In the genomic region with DNA sequence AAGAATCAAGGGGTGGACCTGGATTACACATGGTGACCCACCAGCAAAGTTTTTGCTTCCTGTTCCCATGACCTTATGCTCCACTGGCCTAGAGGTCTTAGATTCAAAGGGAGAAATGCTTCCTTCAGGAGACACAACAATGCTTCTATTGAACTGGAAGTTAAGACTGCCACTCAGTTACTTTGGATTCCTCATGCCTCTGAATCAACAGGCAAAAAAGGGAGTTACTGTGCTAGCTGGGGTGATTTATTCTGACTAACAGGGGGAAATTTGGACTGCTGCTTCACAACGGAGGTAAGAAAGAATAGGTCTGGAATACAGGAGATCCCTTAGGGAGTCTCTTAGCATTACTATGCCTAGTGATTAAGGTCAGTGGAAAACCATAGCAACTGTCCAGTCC, we compare ENCODE assay signal across 32 cellular contexts. TPM values are rescaled to one million over a fixed set of nuclear protein-coding genes. Genes with fewer than 3 reads are reported as not detected.
"Had no signal": no experiment of that assay in that cellular context is flagged by ENCODE, and none has a peak within 500 bp of the region (broad histone marks: within the 10 kb centered on the region; RNA-seq: fewer than 3 reads in every experiment).

No MANE protein-coding gene starts in this region.

- H3K4me3 Mint-ChIP-seq: activated B cell treated with CpG ODN at 0.5 μM for 24 hours; activated CD4-positive, alpha-beta memory T cell treated with anti-CD3 and anti-CD28 coated beads for 36 hours; activated CD4-positive, alpha-beta T cell treated with anti-CD3 and anti-CD28 coated beads for 36 hours; activated naive CD8-positive, alpha-beta T cell treated with anti-CD3 and anti-CD28 coated beads, Interleukin-2, amount 50 U/mL, for 24 hours; activated T-cell treated with anti-CD3 and anti-CD28 coated beads, Interleukin-2, amount 50 U/mL, for 72 hours; immature natural killer cell; memory B cell; nephron progenitor cell; stimulated activated naive B cell treated with anti-CD40 and anti-IgM and Interleukin-4, amounts not matched to agents 10 μg/mL and 1 μg/mL and 100 μg/mL, for 72 hours; T-helper 1 cell treated with Interleukin-12 subunit alpha and Interleukin-12 subunit beta and Interleukin-4 antibody, amounts not matched to agents 30 μg/mL and 1 μg/mL, for 36 hours had no signal

- H3K79me2 ChIP-seq: hepatocyte had no signal

- H3K27me3 ChIP-seq: body of pancreas, hepatocyte, sigmoid colon, testis, vagina had no signal

- H2AFZ ChIP-seq: hepatocyte had no signal

- H3K36me3 Mint-ChIP-seq: activated CD4-positive, alpha-beta memory T cell treated with anti-CD3 and anti-CD28 coated beads for 36 hours; immature natural killer cell; memory B cell; stimulated activated naive B cell treated with anti-CD40 and anti-IgM and Interleukin-4, amounts not matched to agents 10 μg/mL and 1 μg/mL and 100 μg/mL, for 72 hours had no signal

- H3K4me1 ChIP-seq: body of pancreas, left ventricle myocardium inferior, sigmoid colon, testis, vagina had no signal

- H3K9me3 Mint-ChIP-seq: activated B cell treated with CpG ODN at 0.5 μM for 24 hours; activated T-cell treated with anti-CD3 and anti-CD28 coated beads, Interleukin-2, amount 50 U/mL, for 72 hours; nephron progenitor cell; T-helper 1 cell treated with Interleukin-12 subunit alpha and Interleukin-12 subunit beta and Interleukin-4 antibody, amounts not matched to agents 30 μg/mL and 1 μg/mL, for 36 hours had no signal

- H3K4me1 Mint-ChIP-seq: activated B cell treated with CpG ODN at 0.5 μM for 24 hours; activated CD4-positive, alpha-beta T cell treated with anti-CD3 and anti-CD28 coated beads for 36 hours; activated naive CD8-positive, alpha-beta T cell treated with anti-CD3 and anti-CD28 coated beads, Interleukin-2, amount 50 U/mL, for 24 hours; immature natural killer cell; memory B cell; nephron progenitor cell; stimulated activated naive B cell treated with anti-CD40 and anti-IgM and Interleukin-4, amounts not matched to agents 10 μg/mL and 1 μg/mL and 100 μg/mL, for 72 hours had no signal

- H3K36me3 ChIP-seq: left ventricle myocardium inferior, sigmoid colon, vagina had no signal

- H3K27ac Mint-ChIP-seq: activated B cell treated with CpG ODN at 0.5 μM for 24 hours; activated CD4-positive, alpha-beta memory T cell treated with anti-CD3 and anti-CD28 coated beads for 36 hours; activated CD4-positive, alpha-beta T cell treated with anti-CD3 and anti-CD28 coated beads for 36 hours; activated naive CD8-positive, alpha-beta T cell treated with anti-CD3 and anti-CD28 coated beads, Interleukin-2, amount 50 U/mL, for 24 hours; activated T-cell treated with anti-CD3 and anti-CD28 coated beads, Interleukin-2, amount 50 U/mL, for 72 hours; immature natural killer cell; memory B cell; nephron progenitor cell; stimulated activated naive B cell treated with anti-CD40 and anti-IgM and Interleukin-4, amounts not matched to agents 10 μg/mL and 1 μg/mL and 100 μg/mL, for 72 hours; T-helper 1 cell treated with Interleukin-12 subunit alpha and Interleukin-12 subunit beta and Interleukin-4 antibody, amounts not matched to agents 30 μg/mL and 1 μg/mL, for 36 hours had no signal

- DNase-seq: activated B cell treated with CpG ODN at 0.5 μM for 24 hours; activated CD4-positive, alpha-beta memory T cell treated with anti-CD3 and anti-CD28 coated beads for 36 hours; activated CD4-positive, alpha-beta T cell treated with anti-CD3 and anti-CD28 coated beads for 36 hours; activated effector memory CD4-positive, alpha-beta T cell treated with Interleukin-2 at 50 U/mL for 16 hours; activated naive CD4-positive, alpha-beta T cell treated with anti-CD3 and anti-CD28 coated beads, Interleukin-2, amount 50 U/mL, for 16 hours; activated naive CD8-positive, alpha-beta T cell treated with anti-CD3 and anti-CD28 coated beads, Interleukin-2, amount 50 U/mL, for 24 hours; activated T-cell treated with anti-CD3 and anti-CD28 coated beads, Interleukin-2, amount 50 U/mL, for 72 hours; body of pancreas; caudate nucleus; effector memory CD4-positive, alpha-beta T cell; glutamatergic neuron; immature natural killer cell; left ventricle myocardium inferior; mucosa of descending colon; nephron progenitor cell; sigmoid colon; stimulated activated CD4-positive, alpha-beta T cell treated with anti-CD3 and anti-CD28 coated beads, Interleukin-2, amount 100 ng/mL, for 48 hours; stimulated activated CD8-positive, alpha-beta memory T cell treated with anti-CD3 and anti-CD28 coated beads, Interleukin-4, amount 100 ng/mL, for 48 hours; stimulated activated naive B cell treated with anti-CD40 and anti-IgM and Interleukin-4, amounts not matched to agents 10 μg/mL and 1 μg/mL and 100 μg/mL, for 72 hours; T1000; testis; trophoblast cell had no signal

- H3K9me3 ChIP-seq: body of pancreas, left ventricle myocardium inferior, mucosa of descending colon, sigmoid colon, testis, vagina had no signal

- H3K27me3 Mint-ChIP-seq: activated B cell treated with CpG ODN at 0.5 μM for 24 hours; activated CD4-positive, alpha-beta memory T cell treated with anti-CD3 and anti-CD28 coated beads for 36 hours; activated CD4-positive, alpha-beta T cell treated with anti-CD3 and anti-CD28 coated beads for 36 hours; activated naive CD8-positive, alpha-beta T cell treated with anti-CD3 and anti-CD28 coated beads, Interleukin-2, amount 50 U/mL, for 24 hours; memory B cell; stimulated activated naive B cell treated with anti-CD40 and anti-IgM and Interleukin-4, amounts not matched to agents 10 μg/mL and 1 μg/mL and 100 μg/mL, for 72 hours had no signal

- FAIRE-seq: endothelial cell of umbilical vein had no signal

- H3K27ac ChIP-seq: body of pancreas, hepatocyte, left ventricle myocardium inferior, sigmoid colon, testis, vagina had no signal

- H3K4me2 ChIP-seq: hepatocyte had no signal

- H3K4me3 ChIP-seq: body of pancreas, hepatocyte, left ventricle myocardium inferior, mucosa of descending colon, sigmoid colon, testis, vagina had no signal

RNA-seq across cellular contexts. Expression of a gene that starts 10.3 kb away (rescaled TPM):
- total RNA-seq: activated B cell treated with CpG ODN at 0.5 μM for 24 hours; activated CD4-positive, alpha-beta memory T cell treated with anti-CD3 and anti-CD28 coated beads for 36 hours; activated CD4-positive, alpha-beta T cell treated with anti-CD3 and anti-CD28 coated beads for 36 hours; activated T-cell treated with anti-CD3 and anti-CD28 coated beads, Interleukin-2, amount 50 U/mL, for 72 hours; body of pancreas; dermis microvascular lymphatic vessel endothelial cell; endothelial cell of umbilical vein; fibroblast of villous mesenchyme; kidney epithelial cell; left ventricle myocardium inferior; omental fat pad; renal cortical epithelial cell; vagina had no signal
- polyA plus RNA-seq: endothelial cell of umbilical vein, hepatocyte, immature natural killer cell had no signal
